Comparison of ENCODE assay signal across 19 cellular contexts in the genomic region with DNA sequence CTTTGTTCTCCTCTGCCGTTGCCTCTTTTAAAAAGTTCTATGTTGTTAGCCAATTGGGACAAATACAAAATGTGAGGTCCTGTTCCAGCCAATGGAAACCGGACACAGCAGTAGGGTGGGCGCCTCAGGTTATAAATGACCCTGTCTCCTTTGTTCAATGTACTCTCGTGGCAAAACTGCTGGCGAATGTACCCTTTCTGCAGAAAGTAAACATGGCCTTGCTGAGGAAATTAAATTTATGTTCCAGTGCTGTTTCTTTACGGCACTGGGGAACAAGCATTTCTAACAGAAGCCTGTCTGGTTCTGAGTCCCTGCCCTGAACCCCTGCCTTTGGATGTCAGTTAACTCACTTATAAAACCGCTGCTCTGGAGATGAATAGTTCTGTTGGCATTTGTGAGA.
"Had no signal": no experiment of that assay in that cellular context is flagged by ENCODE, and none has a peak within 500 bp of the region (broad histone marks: within the 10 kb centered on the region; RNA-seq: fewer than 3 reads in every experiment).

No MANE protein-coding gene starts in this region.

- DNase-seq: activated CD4-positive, alpha-beta memory T cell treated with anti-CD3 and anti-CD28 coated beads, Interleukin-2, amount 10 ng/mL, durations not matched to agents 7 days and 5 days; activated CD4-positive, alpha-beta T cell treated with anti-CD3 and anti-CD28 coated beads for 36 hours; activated naive CD4-positive, alpha-beta T cell treated with anti-CD3 and anti-CD28 coated beads for 36 hours; activated naive CD8-positive, alpha-beta T cell treated with anti-CD3 and anti-CD28 coated beads, Interleukin-2, amount 50 U/mL, for 24 hours; activated T-cell treated with anti-CD3 and anti-CD28 coated beads, Interleukin-2, amount 50 U/mL, for 24 hours; aorta; brain microvascular endothelial cell; heart right ventricle; immature natural killer cell; stimulated activated CD4-positive, alpha-beta T cell treated with anti-CD3 and anti-CD28 coated beads, Interleukin-4, amount 100 ng/mL, for 4 hours; WERI-Rb-1 had no signal

- H3K27me3 ChIP-seq: brain microvascular endothelial cell, gastroesophageal sphincter, heart right ventricle, neutrophil had no signal

- H3K27ac ChIP-seq: brain microvascular endothelial cell, coronary artery, gastroesophageal sphincter, heart right ventricle, neutrophil, parathyroid adenoma, WERI-Rb-1 had no signal

- H3K4me3 ChIP-seq: coronary artery, gastroesophageal sphincter, heart right ventricle had no signal

- H2AFZ ChIP-seq: parathyroid adenoma had no signal

- H3K4me1 Mint-ChIP-seq: activated CD4-positive, alpha-beta memory T cell treated with anti-CD3 and anti-CD28 coated beads, Interleukin-2, amount 10 ng/mL, durations not matched to agents 7 days and 5 days; activated CD4-positive, alpha-beta T cell treated with anti-CD3 and anti-CD28 coated beads for 36 hours; activated naive CD8-positive, alpha-beta T cell treated with anti-CD3 and anti-CD28 coated beads, Interleukin-2, amount 50 U/mL, for 24 hours; central memory CD8-positive, alpha-beta T cell; immature natural killer cell; stimulated activated memory B cell treated with anti-CD40 and anti-IgM and Interleukin-4, amounts not matched to agents 10 μg/mL and 1 μg/mL and 100 μg/mL, for 72 hours had no signal

- H3K9me3 Mint-ChIP-seq: activated CD4-positive, alpha-beta memory T cell treated with anti-CD3 and anti-CD28 coated beads, Interleukin-2, amount 10 ng/mL, durations not matched to agents 7 days and 5 days; activated naive CD4-positive, alpha-beta T cell treated with anti-CD3 and anti-CD28 coated beads for 36 hours; activated naive CD8-positive, alpha-beta T cell treated with anti-CD3 and anti-CD28 coated beads, Interleukin-2, amount 50 U/mL, for 24 hours; activated T-cell treated with anti-CD3 and anti-CD28 coated beads, Interleukin-2, amount 50 U/mL, for 24 hours; central memory CD8-positive, alpha-beta T cell; immature natural killer cell; natural killer cell treated with Interleukin-12 subunit alpha and Interleukin-12 subunit beta and Interleukin-15 and Interleukin-18, amount 100 ng/mL, for 72 hours; stimulated activated memory B cell treated with anti-CD40 and anti-IgM and Interleukin-4, amounts not matched to agents 10 μg/mL and 1 μg/mL and 100 μg/mL, for 72 hours had no signal

- H3K79me2 ChIP-seq: parathyroid adenoma had no signal

- H3K4me3 Mint-ChIP-seq: activated CD4-positive, alpha-beta memory T cell treated with anti-CD3 and anti-CD28 coated beads, Interleukin-2, amount 10 ng/mL, durations not matched to agents 7 days and 5 days; activated CD4-positive, alpha-beta T cell treated with anti-CD3 and anti-CD28 coated beads for 36 hours; activated naive CD4-positive, alpha-beta T cell treated with anti-CD3 and anti-CD28 coated beads for 36 hours; activated naive CD8-positive, alpha-beta T cell treated with anti-CD3 and anti-CD28 coated beads, Interleukin-2, amount 50 U/mL, for 24 hours; activated T-cell treated with anti-CD3 and anti-CD28 coated beads, Interleukin-2, amount 50 U/mL, for 24 hours; central memory CD8-positive, alpha-beta T cell; immature natural killer cell; natural killer cell treated with Interleukin-12 subunit alpha and Interleukin-12 subunit beta and Interleukin-15 and Interleukin-18, amount 100 ng/mL, for 72 hours; stimulated activated memory B cell treated with anti-CD40 and anti-IgM and Interleukin-4, amounts not matched to agents 10 μg/mL and 1 μg/mL and 100 μg/mL, for 72 hours had no signal

- H3K36me3 Mint-ChIP-seq: natural killer cell treated with Interleukin-12 subunit alpha and Interleukin-12 subunit beta and Interleukin-15 and Interleukin-18, amount 100 ng/mL, for 72 hours had no signal

- H3K27ac Mint-ChIP-seq: activated CD4-positive, alpha-beta memory T cell treated with anti-CD3 and anti-CD28 coated beads, Interleukin-2, amount 10 ng/mL, durations not matched to agents 7 days and 5 days; activated CD4-positive, alpha-beta T cell treated with anti-CD3 and anti-CD28 coated beads for 36 hours; activated naive CD4-positive, alpha-beta T cell treated with anti-CD3 and anti-CD28 coated beads for 36 hours; activated naive CD8-positive, alpha-beta T cell treated with anti-CD3 and anti-CD28 coated beads, Interleukin-2, amount 50 U/mL, for 24 hours; activated T-cell treated with anti-CD3 and anti-CD28 coated beads, Interleukin-2, amount 50 U/mL, for 24 hours; immature natural killer cell; natural killer cell treated with Interleukin-12 subunit alpha and Interleukin-12 subunit beta and Interleukin-15 and Interleukin-18, amount 100 ng/mL, for 72 hours; stimulated activated memory B cell treated with anti-CD40 and anti-IgM and Interleukin-4, amounts not matched to agents 10 μg/mL and 1 μg/mL and 100 μg/mL, for 72 hours had no signal

- H3K9ac ChIP-seq: parathyroid adenoma had no signal

- ATAC-seq: activated CD4-positive, alpha-beta T cell treated with anti-CD3 and anti-CD28 coated beads for 36 hours; activated naive CD8-positive, alpha-beta T cell treated with anti-CD3 and anti-CD28 coated beads, Interleukin-2, amount 50 U/mL, for 24 hours; gastroesophageal sphincter; heart right ventricle; natural killer cell treated with Interleukin-12 subunit alpha and Interleukin-12 subunit beta and Interleukin-15 and Interleukin-18, amount 100 ng/mL, for 72 hours; sciatic nerve; stimulated activated memory B cell treated with anti-CD40 and anti-IgM and Interleukin-4, amounts not matched to agents 10 μg/mL and 1 μg/mL and 100 μg/mL, for 72 hours had no signal

- H3K4me1 ChIP-seq: parathyroid adenoma had no signal

- H3K9me3 ChIP-seq: gastroesophageal sphincter, heart right ventricle, neutrophil had no signal

- H3K27me3 Mint-ChIP-seq: activated CD4-positive, alpha-beta memory T cell treated with anti-CD3 and anti-CD28 coated beads, Interleukin-2, amount 10 ng/mL, durations not matched to agents 7 days and 5 days; activated CD4-positive, alpha-beta T cell treated with anti-CD3 and anti-CD28 coated beads for 36 hours; activated naive CD8-positive, alpha-beta T cell treated with anti-CD3 and anti-CD28 coated beads, Interleukin-2, amount 50 U/mL, for 24 hours; activated T-cell treated with anti-CD3 and anti-CD28 coated beads, Interleukin-2, amount 50 U/mL, for 24 hours; central memory CD8-positive, alpha-beta T cell; natural killer cell treated with Interleukin-12 subunit alpha and Interleukin-12 subunit beta and Interleukin-15 and Interleukin-18, amount 100 ng/mL, for 72 hours; stimulated activated memory B cell treated with anti-CD40 and anti-IgM and Interleukin-4, amounts not matched to agents 10 μg/mL and 1 μg/mL and 100 μg/mL, for 72 hours had no signal

- H3K36me3 ChIP-seq: brain microvascular endothelial cell, gastroesophageal sphincter, heart right ventricle, neutrophil had no signal
